ENCODE assay signal across 16 cellular contexts in the genomic region with DNA sequence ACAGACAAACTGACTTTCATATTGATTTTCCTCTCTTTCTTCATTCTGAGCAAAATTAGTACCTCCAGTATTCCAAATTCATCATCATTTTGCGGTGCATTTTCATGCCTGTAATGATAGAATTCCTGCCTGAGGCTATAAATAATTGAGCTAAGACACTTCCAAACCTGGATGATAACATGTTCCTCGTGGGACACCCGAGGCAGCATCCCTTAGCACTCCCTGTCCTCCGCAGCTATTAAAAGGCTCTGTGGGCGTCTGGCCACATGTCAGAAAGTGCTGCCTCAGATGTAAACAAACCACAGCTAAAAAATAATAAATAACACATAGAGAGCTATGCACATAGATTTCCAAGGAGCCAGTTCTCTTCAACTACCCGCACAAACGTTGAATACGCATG.
A peak's percentile ranks its signal among the peaks of the same experiment; 100 is the strongest.
DNase-seq lines count a peak whose midpoint lies in the region; ATAC-seq and TF ChIP-seq lines count a peak whose summit lies in the region.
"Had no signal": no experiment of that assay in that cellular context is flagged by ENCODE, and none has a peak within 500 bp of the region (broad histone marks: within the 10 kb centered on the region; RNA-seq: fewer than 3 reads in every experiment).

No MANE protein-coding gene starts in this region.

- no CpG with 5 or more reads among the region's 8 CpGs for WGBS in IMR-90 (ENCODE audit: extremely low coverage in 2 of 2, insufficient read length in 1 of 2), 2 experiments

- no peak overlapping the region for H2BK20ac ChIP-seq in IMR-90 (ENCODE audit: low read depth, low read length)

- no peak overlapping the region for H2BK5ac ChIP-seq in IMR-90 (ENCODE audit: low read depth, low read length, poor library complexity, severe bottlenecking)

- no peak overlapping the region for H3K18ac ChIP-seq in IMR-90 (ENCODE audit: low read depth, low read length)

- no peak for TF ChIP-seq POLR2A in IMR-90 (IDR thresholded peaks at IDR 0.05; ENCODE audit: low read depth, low read length)

- H3K4me3 ChIP-seq in IMR-90 (ENCODE audit: insufficient read depth, low read depth, low read length) = no peak overlapping the region

- no peak overlapping the region for H3K4me3 Mint-ChIP-seq in activated CD4-positive, alpha-beta T cell treated with anti-CD3 and anti-CD28 coated beads for 36 hours
- H3K4me3 Mint-ChIP-seq: B cell; CD4-positive, alpha-beta T cell had no signal

- no peak overlapping the region for H3K4ac ChIP-seq in IMR-90 (ENCODE audit: low read depth, low read length)

- ATAC-seq in IMR-90 (ENCODE audit: low read depth) = peak; percentile 67
- no peak for ATAC-seq in activated CD4-positive, alpha-beta T cell treated with anti-CD3 and anti-CD28 coated beads for 36 hours
- ATAC-seq: HepG2 had no signal

- peaks cover 9% of the 10 kb centered on the region for H3K4me1 ChIP-seq in IMR-90 (ENCODE audit: control insufficient read depth, insufficient read depth, low read length)

- intact Hi-C loops in IMR-90 (cut with micrococcal nuclease) = no loop called here
- intact Hi-C loops in activated CD4-positive, alpha-beta T cell treated with anti-CD3 and anti-CD28 coated beads for 36 hours (cut with DNase I, micrococcal nuclease) = no loop called here

- H4K5ac ChIP-seq in IMR-90 (ENCODE audit: low read depth, low read length) = no peak overlapping the region

- H2BK15ac ChIP-seq in IMR-90 (ENCODE audit: low read depth, low read length) = no peak overlapping the region

- H3K23ac ChIP-seq in IMR-90 (ENCODE audit: low read depth, low read length) = no peak overlapping the region

- H3K27ac Mint-ChIP-seq in activated CD4-positive, alpha-beta T cell treated with anti-CD3 and anti-CD28 coated beads for 36 hours = no peak overlapping the region
- H3K27ac Mint-ChIP-seq: B cell; CD4-positive, alpha-beta T cell had no signal

- POLR2A ChIA-PET in IMR-90 (lab: Charles Lee; ENCODE audit: unreplicated experiment) = no interaction called here
- POLR2A ChIA-PET in activated CD4-positive, alpha-beta T cell treated with anti-CD3 and anti-CD28 coated beads for 36 hours (lab: Charles Lee) = no interaction called here

- H2AK5ac ChIP-seq in IMR-90 (ENCODE audit: low read depth, low read length) = no peak overlapping the region

- dilution Hi-C loops in IMR-90 (cut with HindIII; ENCODE audit: low sequenced_read_pairs, unreplicated experiment) = no loop called here

- CTCF ChIA-PET in IMR-90 (lab: Yijun Ruan, JAX) = no interaction called here
- CTCF ChIA-PET in activated CD4-positive, alpha-beta T cell treated with anti-CD3 and anti-CD28 coated beads for 36 hours (lab: Charles Lee) = no interaction called here

- no TSS peak for BruUV-seq in IMR-90 (replicated peaks; lab: Mats Ljungman, UMichigan)

- TF ChIP-seq RAD21 in IMR-90 (IDR thresholded peaks at IDR 0.05; ENCODE audit: low read length) = no peak

- H4K20me1 ChIP-seq in IMR-90 (ENCODE audit: insufficient read depth, low read length) = no peaks in the 10 kb centered on the region

- H3K27me3 Mint-ChIP-seq in activated CD4-positive, alpha-beta T cell treated with anti-CD3 and anti-CD28 coated beads for 36 hours = peaks cover 8% of the 10 kb centered on the region

- in situ Hi-C loops in IMR-90 (cut with MboI; ENCODE audit: low sequenced_read_pairs) = no loop called here

- H3K27ac ChIP-seq in IMR-90 (ENCODE audit: insufficient read depth, low read length) = no peak overlapping the region

- H4K91ac ChIP-seq in IMR-90 (ENCODE audit: insufficient read depth, low read depth, low read length) = no peak overlapping the region

- H3K4me2 ChIP-seq in IMR-90 (ENCODE audit: low read depth, low read length) = no peak overlapping the region

- peaks cover 0 to 4% of the 10 kb centered on the region in 2 experiments; a peak in 1 of 4 replicates for H3K79me1 ChIP-seq in IMR-90 (ENCODE audit: low read depth in 1 of 2, low read length in 2 of 2)

- no peak overlapping the region for H2AK9ac ChIP-seq in IMR-90 (replicated peaks; ENCODE audit: low read depth, low read length, poor library complexity)

- no peak for TF ChIP-seq CTCF in IMR-90 (conservative IDR thresholded peaks at IDR 0.05; ENCODE audit: low read depth, low read length)

- no peaks in the 10 kb centered on the region for H3K9me3 ChIP-seq in IMR-90 (ENCODE audit: control insufficient read depth, insufficient read depth, low read length)

- no peak overlapping the region for H3K9ac ChIP-seq in IMR-90 (ENCODE audit: low read depth, low read length)

- H3K36me3 Mint-ChIP-seq in activated CD4-positive, alpha-beta T cell treated with anti-CD3 and anti-CD28 coated beads for 36 hours (ENCODE audit: low read depth) = no peaks in the 10 kb centered on the region

- no peak overlapping the region for H2BK120ac ChIP-seq in IMR-90 (ENCODE audit: low read depth, low read length)

- H3K14ac ChIP-seq in IMR-90 (replicated peaks; ENCODE audit: low read depth, low read length) = no peak overlapping the region

- no peaks in the 10 kb centered on the region for H3K36me3 ChIP-seq in IMR-90 (ENCODE audit: control insufficient read depth, insufficient read depth, low read length)

- H3K9me1 ChIP-seq in IMR-90 (ENCODE audit: insufficient read depth, low read length) = peaks cover 11% of the 10 kb centered on the region; the same call in 1 of the 2 replicates

- DNase-seq in IMR-90 (peak; percentile 38), fibroblast of gingiva (ENCODE audit: low read depth) (peak; percentile 33), myocyte (ENCODE audit: low read depth) (peak; percentile 5), superior temporal gyrus (ENCODE audit: extremely low spot score) (peak; percentile 55), KG1 (lab: John Stamatoyannopoulos, UW) (no peak)
- no peak for DNase-seq in activated CD4-positive, alpha-beta T cell treated with anti-CD3 and anti-CD28 coated beads for 36 hours
- no peak for DNase-seq in activated CD4-positive, CD25-positive, alpha-beta regulatory T cell treated with anti-CD3 and anti-CD28 coated beads, Interleukin-2, amount 50 U/mL, for 72 hours
- DNase-seq: ACHN; CD4-positive, alpha-beta T cell; Karpas-422; MM.1S; NCI-H1105 treated with DMSO at 0.1 percent for 48 hours; NCI-H187 treated with DMSO at 0.1 percent for 48 hours; NCI-H446 had no signal

- H3K9me3 Mint-ChIP-seq in activated CD4-positive, alpha-beta T cell treated with anti-CD3 and anti-CD28 coated beads for 36 hours (ENCODE audit: low read depth) = no peaks in the 10 kb centered on the region
- H3K9me3 Mint-ChIP-seq: CD4-positive, alpha-beta T cell had no signal

- no peaks in the 10 kb centered on the region for H3K4me1 Mint-ChIP-seq in activated CD4-positive, alpha-beta T cell treated with anti-CD3 and anti-CD28 coated beads for 36 hours
- H3K4me1 Mint-ChIP-seq: B cell had no signal

- H3K27me3 ChIP-seq in IMR-90 (ENCODE audit: control insufficient read depth, insufficient read depth, low read length) = no peaks in the 10 kb centered on the region

- H2AFZ ChIP-seq in IMR-90 (replicated peaks; ENCODE audit: low read length, poor library complexity) = no peak overlapping the region

- no peak overlapping the region for H4K8ac ChIP-seq in IMR-90 (ENCODE audit: low read depth in 2 of 2, low read length in 2 of 2)

- H3K56ac ChIP-seq in IMR-90 (ENCODE audit: extremely low read depth, insufficient read depth, low read length) = no peak overlapping the region

TF ChIP-seq in IMR-90, 13 proteins besides CTCF, POLR2A, EP300 and RAD21:
- TF ChIP-seq USF2 (IDR thresholded peaks at IDR 0.05; ENCODE audit: low read depth, low read length) (no peak), NFE2L2 (IDR thresholded peaks at IDR 0.05; ENCODE audit: low read depth, low read length) (no peak)

Comparison
In these comparisons a context has a peak if more than half of its experiments do, and no peak if none do; other contexts are left out.
1. DNase-seq: peak in IMR-90 (single experiment), fibroblast of gingiva (single experiment), myocyte (single experiment) and superior temporal gyrus (single experiment); none in activated CD4-positive, alpha-beta T cell treated with anti-CD3 and anti-CD28 coated beads for 36 hours (single experiment), KG1 (single experiment) and activated CD4-positive, CD25-positive, alpha-beta regulatory T cell treated with anti-CD3 and anti-CD28 coated beads, Interleukin-2, amount 50 U/mL, for 72 hours (single experiment).